In the genomic region with DNA sequence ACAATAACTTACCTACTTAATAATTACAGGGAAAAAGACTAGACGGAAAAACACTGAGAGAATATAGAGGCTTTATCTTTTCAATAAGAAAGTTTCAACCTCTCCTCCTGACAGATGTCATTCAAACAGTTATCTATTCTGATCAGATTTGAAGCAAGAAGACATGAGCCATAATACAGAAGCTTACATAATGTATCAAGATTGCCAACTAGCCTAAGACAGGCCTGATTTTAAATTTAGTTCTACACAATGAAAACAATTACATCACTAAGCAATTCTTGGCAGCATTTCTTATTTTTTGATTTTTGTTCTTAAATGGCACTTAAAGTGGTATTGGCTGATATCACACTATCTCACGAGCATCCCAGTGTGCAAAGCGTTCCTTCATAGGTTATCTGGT, we compare ENCODE assay signal across 18 cellular contexts. TPM values are rescaled to one million over a fixed set of nuclear protein-coding genes. Genes with fewer than 3 reads are reported as not detected.
DNase-seq lines count a peak whose midpoint lies in the region; ATAC-seq, FAIRE-seq and TF ChIP-seq lines count a peak whose summit lies in the region.
"Had no signal": no experiment of that assay in that cellular context is flagged by ENCODE, and none has a peak within 500 bp of the region (broad histone marks: within the 10 kb centered on the region; RNA-seq: fewer than 3 reads in every experiment).

No MANE protein-coding gene starts in this region.

- H2AFZ ChIP-seq in IMR-90 (replicated peaks; ENCODE audit: low read length, poor library complexity) (no peak overlapping the region), K562 (ENCODE audit: low read depth, low read length) (no peak overlapping the region), osteoblast (ENCODE audit: low read length) (no peak overlapping the region)
- H2AFZ ChIP-seq: PC-9 had no signal

- peaks cover 15% of the 10 kb centered on the region for H3K36me3 Mint-ChIP-seq in T-helper 2 cell treated with Interferon-gamma antibody and Interleukin-4, amounts not matched to agents 5 μg/mL and 100 μg/mL, for 36 hours (ENCODE audit: low read depth)

- FAIRE-seq in K562 (lab: Jason Lieb, UNC) = no peak
- FAIRE-seq: GM12878, GM18507 had no signal

- TF ChIP-seq CTCF in IMR-90 (conservative IDR thresholded peaks at IDR 0.05; ENCODE audit: low read depth, low read length) (no peak), K562 (IDR thresholded peaks at IDR 0.05 in 2 of 3, conservative IDR thresholded peaks at IDR 0.05 in 1 of 3; ENCODE audit: insufficient read depth in 2 of 3, low read depth in 1 of 3, low read length in 3 of 3) (no peak), fibroblast of pulmonary artery (IDR thresholded peaks at IDR 0.05; ENCODE audit: low read length, missing control alignments) (no peak), osteoblast (IDR thresholded peaks at IDR 0.05; ENCODE audit: extremely low read depth, low read depth, low read length) (no peak), colonic mucosa (IDR thresholded peaks at IDR 0.05) (no peak)

- no peak overlapping the region for H3K23ac ChIP-seq in IMR-90 (ENCODE audit: low read depth, low read length)

- H4K5ac ChIP-seq in IMR-90 (ENCODE audit: low read depth, low read length) = no peak overlapping the region

- H3K9ac ChIP-seq in IMR-90 (ENCODE audit: low read depth, low read length) (no peak overlapping the region), K562 (ENCODE audit: insufficient read depth in 1 of 2, low read depth in 2 of 2, low read length in 2 of 2) (no peak overlapping the region), colonic mucosa (ENCODE audit: low read depth in 2 of 2, low read length in 2 of 2) (no peak overlapping the region)

- H4K20me1 ChIP-seq in IMR-90 (ENCODE audit: insufficient read depth, low read length) = no peaks in the 10 kb centered on the region
- no peaks in the 10 kb centered on the region for H4K20me1 ChIP-seq in K562 (replicated peaks; ENCODE audit: control insufficient read depth, insufficient read depth, low read length)
- no peaks in the 10 kb centered on the region for H4K20me1 ChIP-seq in osteoblast (ENCODE audit: insufficient read depth, low read length)

- no peak overlapping the region for H2BK20ac ChIP-seq in IMR-90 (ENCODE audit: low read depth, low read length)

- no peak overlapping the region for H2AK5ac ChIP-seq in IMR-90 (ENCODE audit: low read depth, low read length)

- H3K18ac ChIP-seq in IMR-90 (ENCODE audit: low read depth, low read length) = no peak overlapping the region

- WGBS in IMR-90 (ENCODE audit: extremely low coverage in 2 of 2, insufficient read length in 1 of 2), 2 experiments = no CpG with 5 or more reads among the region's 3 CpGs
- WGBS in K562 (ENCODE audit: insufficient coverage, low coverage, missing lambda C conversion rate) = 3% methylated on average over 3 of the region's 3 CpGs

- ATAC-seq in IMR-90 (ENCODE audit: low read depth) (no peak), K562 (no peak), GM19397 (IDR thresholded peaks at IDR 0.05; ENCODE audit: unreplicated experiment) (no peak)
- ATAC-seq: GM12878, HCT116 had no signal

- H4K91ac ChIP-seq in IMR-90 (ENCODE audit: insufficient read depth, low read depth, low read length) = no peak overlapping the region

- no peak overlapping the region for H3K4me3 Mint-ChIP-seq in T-helper 2 cell treated with Interferon-gamma antibody and Interleukin-4, amounts not matched to agents 5 μg/mL and 100 μg/mL, for 36 hours

- no peak overlapping the region for H4K8ac ChIP-seq in IMR-90 (ENCODE audit: low read depth in 2 of 2, low read length in 2 of 2)

- dilution Hi-C loops in IMR-90 (cut with HindIII; ENCODE audit: low sequenced_read_pairs, unreplicated experiment) = no loop called here

- no peak overlapping the region for H2AK9ac ChIP-seq in IMR-90 (replicated peaks; ENCODE audit: low read depth, low read length, poor library complexity)

- H3K9me3 ChIP-seq in IMR-90 (ENCODE audit: control insufficient read depth, insufficient read depth, low read length) (no peaks in the 10 kb centered on the region), K562 (replicated peaks; ENCODE audit: control insufficient read depth, insufficient read depth, low read depth, low read length) (no peaks in the 10 kb centered on the region), osteoblast (ENCODE audit: low read depth, low read length) (no peaks in the 10 kb centered on the region), colonic mucosa (no peaks in the 10 kb centered on the region)

- H3K9me3 Mint-ChIP-seq in T-helper 2 cell treated with Interferon-gamma antibody and Interleukin-4, amounts not matched to agents 5 μg/mL and 100 μg/mL, for 36 hours = no peaks in the 10 kb centered on the region

- H3K9me1 ChIP-seq in IMR-90 (ENCODE audit: insufficient read depth, low read length) (0 out of 2 replicates have a peak, but pooled peaks cover 2% of the 10 kb centered on the region), K562 (ENCODE audit: control insufficient read depth, insufficient read depth, low read length) (no peaks in the 10 kb centered on the region)

- in situ Hi-C loops in IMR-90 (cut with MboI; ENCODE audit: low sequenced_read_pairs) (no loop called here), K562 (cut with MboI) (no loop called here)

- peak; percentile 40 for DNase-seq in IMR-90
- no peak for DNase-seq in K562 (ENCODE audit: extremely low read depth in 1 of 4, low spot score in 3 of 4)
- DNase-seq in fibroblast of pulmonary artery (ENCODE audit: low read depth) = peak; percentile 41
- peak; percentile 64 for DNase-seq in osteoblast (ENCODE audit: insufficient read length, low spot score, missing footprints)
- no peak for DNase-seq in NCI-H226
- no peak for DNase-seq in T-helper 2 cell treated with Interferon-gamma antibody and Interleukin-4, amounts not matched to agents 5 μg/mL and 100 μg/mL, for 36 hours (ENCODE audit: low spot score)
- DNase-seq in colonic mucosa = no peak
- DNase-seq: AML-193, Calu3, NCI-H1048, NCI-H2107, NCI-H345, PC-9 had no signal

- CTCF ChIA-PET in IMR-90 (lab: Yijun Ruan, JAX) (interaction anchor here (0.7 kb wide), 1 partner anchor 12 kb away, joined by 4 read pairs; no protein-coding TSS in a partner anchor), K562 (lab: Yijun Ruan, JAX; ENCODE audit: low intra/inter-chr PET ratio) (no interaction called here)

- no peak overlapping the region for H2BK120ac ChIP-seq in IMR-90 (ENCODE audit: low read depth, low read length)

- H3K27ac Mint-ChIP-seq in T-helper 2 cell treated with Interferon-gamma antibody and Interleukin-4, amounts not matched to agents 5 μg/mL and 100 μg/mL, for 36 hours = no peak overlapping the region

- H3K14ac ChIP-seq in IMR-90 (replicated peaks; ENCODE audit: low read depth, low read length) = no peak overlapping the region

- no peak overlapping the region for H2BK5ac ChIP-seq in IMR-90 (ENCODE audit: low read depth, low read length, poor library complexity, severe bottlenecking)

- H2BK15ac ChIP-seq in IMR-90 (ENCODE audit: low read depth, low read length) = no peak overlapping the region

- H3K79me1 ChIP-seq in IMR-90 (ENCODE audit: low read depth in 1 of 2, low read length in 2 of 2) = no peaks in the 10 kb centered on the region

- H3K4me2 ChIP-seq in IMR-90 (ENCODE audit: low read depth, low read length) = no peak overlapping the region
- no peak overlapping the region for H3K4me2 ChIP-seq in K562 (ENCODE audit: insufficient read depth, low read length)
- no peak overlapping the region for H3K4me2 ChIP-seq in osteoblast (ENCODE audit: insufficient read depth, low read length)
- H3K4me2 ChIP-seq: PC-9 had no signal

- H3K4me3 ChIP-seq in IMR-90 (ENCODE audit: insufficient read depth, low read depth, low read length) (no peak overlapping the region), K562 (no peak overlapping the region), fibroblast of pulmonary artery (replicated peaks; ENCODE audit: low read depth, low read length) (no peak overlapping the region), osteoblast (ENCODE audit: insufficient read depth, low read length) (no peak overlapping the region), colonic mucosa (no peak overlapping the region)
- H3K4me3 ChIP-seq: GM12878, PC-9 had no signal

- POLR2A ChIA-PET in IMR-90 (lab: Charles Lee; ENCODE audit: unreplicated experiment) = no interaction called here
- POLR2A ChIA-PET in K562 (lab: Yijun Ruan, JAX) = no interaction called here

- no peak overlapping the region for H3K27ac ChIP-seq in IMR-90 (ENCODE audit: insufficient read depth, low read length)
- H3K27ac ChIP-seq in K562 (ENCODE audit: extremely low read depth, low read depth, low read length) = no peak overlapping the region
- H3K27ac ChIP-seq in osteoblast (ENCODE audit: low read depth, low read length) = no peak overlapping the region
- H3K27ac ChIP-seq in colonic mucosa = no peak overlapping the region
- H3K27ac ChIP-seq: PC-9 had no signal

- no peak for TF ChIP-seq RAD21 in IMR-90 (IDR thresholded peaks at IDR 0.05; ENCODE audit: low read length)
- TF ChIP-seq RAD21 in K562 (CRISPR knock-in tag; conservative IDR thresholded peaks at IDR 0.05 in 1 of 2, IDR thresholded peaks at IDR 0.05 in 1 of 2) = no peak

- H3K79me2 ChIP-seq in K562 (ENCODE audit: control insufficient read depth, insufficient read depth, low read length) = no peaks in the 10 kb centered on the region
- H3K79me2 ChIP-seq in osteoblast (ENCODE audit: insufficient read depth, low read length) = no peaks in the 10 kb centered on the region

- peaks cover 4% of the 10 kb centered on the region for H3K4me1 Mint-ChIP-seq in T-helper 2 cell treated with Interferon-gamma antibody and Interleukin-4, amounts not matched to agents 5 μg/mL and 100 μg/mL, for 36 hours (ENCODE audit: low read depth)

- no peaks in the 10 kb centered on the region for H3K27me3 ChIP-seq in IMR-90 (ENCODE audit: control insufficient read depth, insufficient read depth, low read length)
- peaks cover 0 to 7% of the 10 kb centered on the region in 2 experiments; a peak in 2 of 5 replicates for H3K27me3 ChIP-seq in K562 (ENCODE audit: control insufficient read depth in 2 of 2, insufficient read depth in 2 of 2, low read length in 2 of 2)
- no peaks in the 10 kb centered on the region for H3K27me3 ChIP-seq in osteoblast (ENCODE audit: insufficient read depth, low read length)
- H3K27me3 ChIP-seq in colonic mucosa = no peaks in the 10 kb centered on the region

- no peak for TF ChIP-seq POLR2A in IMR-90 (IDR thresholded peaks at IDR 0.05; ENCODE audit: low read depth, low read length)
- no peak for TF ChIP-seq POLR2A in K562 (conservative IDR thresholded peaks at IDR 0.05)

- BruUV-seq in IMR-90 (replicated peaks; lab: Mats Ljungman, UMichigan) = no TSS peak
- BruUV-seq in K562 (replicated peaks; lab: Mats Ljungman, UMichigan) = no TSS peak

- no peak overlapping the region for H3K56ac ChIP-seq in IMR-90 (ENCODE audit: extremely low read depth, insufficient read depth, low read length)

- H3K4me1 ChIP-seq in IMR-90 (ENCODE audit: control insufficient read depth, insufficient read depth, low read length) (0 out of 2 replicates have a peak, but pooled peaks cover 3% of the 10 kb centered on the region), K562 (replicated peaks in 1 of 2; ENCODE audit: control insufficient read depth in 2 of 2, insufficient read depth in 2 of 2, low read length in 2 of 2) (no peaks in the 10 kb centered on the region), osteoblast (ENCODE audit: insufficient read depth, low read length) (peaks cover 11% of the 10 kb centered on the region), colonic mucosa (no peaks in the 10 kb centered on the region)

- no peak for TF ChIP-seq EP300 in K562 (IDR thresholded peaks at IDR 0.05; ENCODE audit: low read length)

- no peaks in the 10 kb centered on the region for H3K36me3 ChIP-seq in IMR-90 (ENCODE audit: control insufficient read depth, insufficient read depth, low read length)
- no peaks in the 10 kb centered on the region for H3K36me3 ChIP-seq in K562 (ENCODE audit: control insufficient read depth, insufficient read depth, low read length)
- no peaks in the 10 kb centered on the region for H3K36me3 ChIP-seq in osteoblast (ENCODE audit: insufficient read depth, low read length)
- no peaks in the 10 kb centered on the region for H3K36me3 ChIP-seq in colonic mucosa

- no peaks in the 10 kb centered on the region for H3K27me3 Mint-ChIP-seq in T-helper 2 cell treated with Interferon-gamma antibody and Interleukin-4, amounts not matched to agents 5 μg/mL and 100 μg/mL, for 36 hours (ENCODE audit: low read depth)

- H3K4ac ChIP-seq in IMR-90 (ENCODE audit: low read depth, low read length) = no peak overlapping the region

- intact Hi-C loops in IMR-90 (cut with micrococcal nuclease) = no loop called here
- intact Hi-C loops in K562 (cut with micrococcal nuclease) = no loop called here
- intact Hi-C loops in colonic mucosa (cut with DNase I) = no loop called here

RNA-seq across cellular contexts. Expression of a gene that starts 41.6 kb away (rescaled TPM):
- total RNA-seq in IMR-90 (2012; rRNA removed) (3.4 and 4.4 TPM in 2 replicates), K562 (2014; rRNA removed) (0.04 TPM in 1 of 2 replicates, not detected in the other), K562 (2014; rRNA removed; fragmentation: Illumina TruSeq; extraction: Trizol) (0.10 and 0.18 TPM in 2 replicates), K562 (2015; rRNA removed; fragmentation: Illumina TruSeq; extraction: Trizol) (0.08 and 0.11 TPM in 2 replicates), K562 (2021) (0.11 TPM in 2 replicates), osteoblast (3.5 and 4.3 TPM in 2 replicates), colonic mucosa (1 to 10 TPM; 1.3 to 4.0 TPM)
- polyA plus RNA-seq in IMR-90 (2012; rRNA removed) (2.3 and 2.6 TPM in 2 replicates), K562 (2011; rRNA removed) (0.40 and 0.49 TPM in 2 replicates), K562 (2014; fragmentation: Illumina TruSeq; extraction: Trizol) (0.06 and 0.10 TPM in 2 replicates), K562 (2014; fragmentation: Nextera tagmentation; extraction: Ambion mirVana) (under 1 TPM; 0.04 to 0.11 TPM), K562 (2014; rRNA removed) (0.04 and 0.36 TPM in 2 replicates)
- polyA plus RNA-seq in IMR-90 (2012; cell fraction: cytosol; rRNA removed) = 0.80 and 0.90 TPM in 2 replicates
- 0.59 and 4.3 TPM in 2 replicates for polyA plus RNA-seq in IMR-90 (2012; cell fraction: nucleus; rRNA removed; ENCODE audit: low replicate concordance)
- 0.37 and 0.76 TPM in 2 replicates for total RNA-seq in K562 (2011; cell fraction: chromatin; rRNA removed; ENCODE audit: low replicate concordance)
- total RNA-seq in K562 (2011; cell fraction: nucleolus; rRNA removed) = 0.17 and 0.39 TPM in 2 replicates
- total RNA-seq in K562 (2011; cell fraction: nucleoplasm; rRNA removed) = 0.37 and 0.84 TPM in 2 replicates
- 0.07 and 0.16 TPM in 2 replicates for polyA plus RNA-seq in K562 (2011; cell fraction: cytosol; rRNA removed)
- polyA plus RNA-seq in K562 (2011; cell fraction: nucleus; rRNA removed) = 0.24 and 0.46 TPM in 2 replicates
- polyA plus RNA-seq in K562 (2012) = 0.12 and 0.49 TPM in 2 replicates
- polyA minus RNA-seq in K562 (2011; rRNA and poly(A)+ RNA removed) = 0.28 and 0.33 TPM in 2 replicates
- not detected in 2 replicates for polyA minus RNA-seq in K562 (2011; cell fraction: cytosol; rRNA and poly(A)+ RNA removed)
- polyA minus RNA-seq in K562 (2011; cell fraction: nucleus; rRNA and poly(A)+ RNA removed) = 0.13 and 0.78 TPM in 2 replicates
- total RNA-seq: A673 had no signal

RNA-seq across cellular contexts. Expression of a gene that starts 49.7 kb away (rescaled TPM):
- total RNA-seq in IMR-90 (2012; rRNA removed) = 9.9 and 18.6 TPM in 2 replicates
- 8.0 and 11.4 TPM in 2 replicates for polyA plus RNA-seq in IMR-90 (2012; rRNA removed)
- polyA plus RNA-seq in IMR-90 (2012; cell fraction: cytosol; rRNA removed) = 4.2 and 6.1 TPM in 2 replicates
- polyA plus RNA-seq in IMR-90 (2012; cell fraction: nucleus; rRNA removed; ENCODE audit: low replicate concordance) = 7.5 and 9.6 TPM in 2 replicates
- 9.2 and 17.7 TPM in 2 replicates for total RNA-seq in K562 (2011; cell fraction: chromatin; rRNA removed; ENCODE audit: low replicate concordance)
- total RNA-seq in K562 (2011; cell fraction: nucleolus; rRNA removed) = 7.5 and 8.5 TPM in 2 replicates
- 12.6 and 16.1 TPM in 2 replicates for total RNA-seq in K562 (2011; cell fraction: nucleoplasm; rRNA removed)
- total RNA-seq in K562 (2014; rRNA removed) = 14.0 and 21.8 TPM in 2 replicates
- total RNA-seq in K562 (2014; rRNA removed; fragmentation: Illumina TruSeq; extraction: Trizol) = 20.6 and 23.5 TPM in 2 replicates
- total RNA-seq in K562 (2015; rRNA removed; fragmentation: Illumina TruSeq; extraction: Trizol) = 20.0 and 20.4 TPM in 2 replicates
- 15.3 and 20.3 TPM in 2 replicates for total RNA-seq in K562 (2021)
- 12.6 and 18.1 TPM in 2 replicates for polyA plus RNA-seq in K562 (2011; rRNA removed)
- 4.9 and 8.2 TPM in 2 replicates for polyA plus RNA-seq in K562 (2011; cell fraction: cytosol; rRNA removed)
- 8.8 TPM in 2 replicates for polyA plus RNA-seq in K562 (2011; cell fraction: nucleus; rRNA removed)
- 17.9 and 21.3 TPM in 2 replicates for polyA plus RNA-seq in K562 (2012)
- polyA plus RNA-seq in K562 (2014; fragmentation: Illumina TruSeq; extraction: Trizol) = 14.2 and 16.9 TPM in 2 replicates
- polyA plus RNA-seq in K562 (2014; fragmentation: Nextera tagmentation; extraction: Ambion mirVana) = 10 to 100 TPM in 1 of 2 experiments, 1 to 10 TPM in 1; 7.7 to 11.0 TPM
- 20.2 and 21.3 TPM in 2 replicates for polyA plus RNA-seq in K562 (2014; rRNA removed)
- polyA minus RNA-seq in K562 (2011; rRNA and poly(A)+ RNA removed) = 20.1 and 22.1 TPM in 2 replicates
- 8.8 and 9.4 TPM in 2 replicates for polyA minus RNA-seq in K562 (2011; cell fraction: cytosol; rRNA and poly(A)+ RNA removed)
- 10.8 and 18.3 TPM in 2 replicates for polyA minus RNA-seq in K562 (2011; cell fraction: nucleus; rRNA and poly(A)+ RNA removed)
- total RNA-seq in osteoblast = 29.7 and 33.0 TPM in 2 replicates
- total RNA-seq in colonic mucosa = 10 to 100 TPM; 19.1 to 20.7 TPM

Comparison
In these comparisons a context has a peak if more than half of its experiments do, and no peak if none do; other contexts are left out.
1. DNase-seq: peak in IMR-90 (single experiment), fibroblast of pulmonary artery (single experiment) and osteoblast (single experiment); none in K562 (0 of 4), NCI-H226 (single experiment), T-helper 2 cell treated with Interferon-gamma antibody and Interleukin-4, amounts not matched to agents 5 μg/mL and 100 μg/mL, for 36 hours (single experiment) and colonic mucosa (single experiment).